Comparison of ENCODE assay signal across 1 cellular context in genomic region chr6:21159465-21159864, GRCh38.
TF ChIP-seq lines count a peak whose summit lies in the region.

No MANE protein-coding gene starts in this region.

TF ChIP-seq in WTC11, 78 proteins besides CTCF, POLR2A, EP300 and RAD21 (continued from another document):
- no peak for TF ChIP-seq ZMAT4 (CRISPR knock-in tag; IDR thresholded peaks at IDR 0.05)
- no peak for TF ChIP-seq E2F5 (CRISPR knock-in tag; IDR thresholded peaks at IDR 0.05)
